Comparison of ENCODE assay signal across 18 cellular contexts in genomic region chr2:205770557-205770956, GRCh38.
DNase-seq lines count a peak whose midpoint lies in the region; ATAC-seq and TF ChIP-seq lines count a peak whose summit lies in the region.
"Had no signal": no experiment of that assay in that cellular context is flagged by ENCODE, and none has a peak within 500 bp of the region (broad histone marks: within the 10 kb centered on the region; RNA-seq: fewer than 3 reads in every experiment).

No MANE protein-coding gene starts in this region.

- no peaks in the 10 kb centered on the region for H3K9me2 ChIP-seq in MM.1S (replicated peaks; ENCODE audit: insufficient read depth, low read length)

- peaks cover 7% of the 10 kb centered on the region; the same call in 1 of the 2 replicates for H3F3A ChIP-seq in MM.1S (ENCODE audit: insufficient read depth, low read length)

- H3K27me3 Mint-ChIP-seq in type B pancreatic cell: no peaks in the 10 kb centered on the region

- H3K9me3 Mint-ChIP-seq in type B pancreatic cell: no peaks in the 10 kb centered on the region
- H3K9me3 Mint-ChIP-seq: activated naive CD4-positive, alpha-beta T cell treated with anti-CD3 and anti-CD28 coated beads, Interleukin-2, amount 50 U/mL, for 72 hours; naive thymus-derived CD8-positive, alpha-beta T cell; stimulated activated effector memory CD8-positive, alpha-beta T cell treated with anti-CD3 and anti-CD28 coated beads, Interleukin-12 subunit alpha, Interleukin-12 subunit beta, amount 100 ng/mL, for 72 hours; T-cell had no signal

- no peak overlapping the region for H3K9ac ChIP-seq in MM.1S (ENCODE audit: low read length)

- H3K4me1 ChIP-seq in MM.1S (ENCODE audit: low read length) (peaks cover 14% of the 10 kb centered on the region), esophagus (ENCODE audit: control insufficient read depth in 2 of 2, insufficient read depth in 2 of 2, low read length in 1 of 2) (no peaks in the 10 kb centered on the region), mesodermal cell (ENCODE audit: control insufficient read depth, insufficient read depth, low read length, poor library complexity, severe bottlenecking) (peaks cover 32% of the 10 kb centered on the region)
- H3K4me1 ChIP-seq: testis had no signal

- WGBS in esophagus, 2 donors: 73 to 84% methylated on average over 7 of the region's 7 CpGs
- 66 to 94% methylated on average over 3 to 4 of the region's 7 CpGs for WGBS in mesodermal cell (ENCODE audit: insufficient coverage in 2 of 2), 2 experiments

- DNase-seq in MM.1S: no peak
- DNase-seq in type B pancreatic cell (ENCODE audit: extremely low spot score, unreplicated experiment): no peak
- no peak for DNase-seq in activated CD8-positive, alpha-beta memory T cell treated with anti-CD3 and anti-CD28 coated beads, Interleukin-2, amount 50 U/mL, for 4 hours
- no peak for DNase-seq in NCI-H187 (lab: John Stamatoyannopoulos, UW)
- DNase-seq: effector memory CD4-positive, alpha-beta T cell; naive thymus-derived CD8-positive, alpha-beta T cell; NCI-H1436; PC-9; SIG-M5; T-cell; testis had no signal

- no peak overlapping the region for H3K4me3 ChIP-seq in MM.1S (ENCODE audit: low read length)
- no peak overlapping the region for H3K4me3 ChIP-seq in esophagus (ENCODE audit: low read depth in 1 of 2, low read length in 2 of 2)
- H3K4me3 ChIP-seq in mesodermal cell (ENCODE audit: extremely low read depth, insufficient read depth, low read length, poor library complexity, severe bottlenecking): no peak overlapping the region
- H3K4me3 ChIP-seq: lung, PC-9, testis had no signal

- H3K4me1 Mint-ChIP-seq in type B pancreatic cell (ENCODE audit: unreplicated experiment): peaks cover 38% of the 10 kb centered on the region
- H3K4me1 Mint-ChIP-seq: stimulated activated effector memory CD8-positive, alpha-beta T cell treated with anti-CD3 and anti-CD28 coated beads, Interleukin-12 subunit alpha, Interleukin-12 subunit beta, amount 100 ng/mL, for 72 hours had no signal

- H3K79me2 ChIP-seq in MM.1S (ENCODE audit: low read length): no peaks in the 10 kb centered on the region

- peaks cover 15% of the 10 kb centered on the region for H3K36me3 Mint-ChIP-seq in type B pancreatic cell
- H3K36me3 Mint-ChIP-seq: activated naive CD4-positive, alpha-beta T cell treated with anti-CD3 and anti-CD28 coated beads, Interleukin-2, amount 50 U/mL, for 72 hours; naive thymus-derived CD8-positive, alpha-beta T cell; stimulated activated effector memory CD8-positive, alpha-beta T cell treated with anti-CD3 and anti-CD28 coated beads, Interleukin-12 subunit alpha, Interleukin-12 subunit beta, amount 100 ng/mL, for 72 hours; T-cell had no signal

- no peak overlapping the region for H3K4me3 Mint-ChIP-seq in type B pancreatic cell
- H3K4me3 Mint-ChIP-seq: naive thymus-derived CD8-positive, alpha-beta T cell; stimulated activated effector memory CD8-positive, alpha-beta T cell treated with anti-CD3 and anti-CD28 coated beads, Interleukin-12 subunit alpha, Interleukin-12 subunit beta, amount 100 ng/mL, for 72 hours; T-cell had no signal

- TF ChIP-seq CTCF in MM.1S (IDR thresholded peaks at IDR 0.05; ENCODE audit: low read length) (no peak), type B pancreatic cell (conservative IDR thresholded peaks at IDR 0.05) (no peak)

- H3K9me3 ChIP-seq in MM.1S (replicated peaks; ENCODE audit: insufficient read depth, low read length): no peaks in the 10 kb centered on the region
- no peaks in the 10 kb centered on the region for H3K9me3 ChIP-seq in esophagus (ENCODE audit: control insufficient read depth in 2 of 2, insufficient read depth in 1 of 2, low read depth in 1 of 2, low read length in 1 of 2)
- no peaks in the 10 kb centered on the region for H3K9me3 ChIP-seq in mesodermal cell (ENCODE audit: control insufficient read depth, low read length)
- H3K9me3 ChIP-seq: testis had no signal

- no peak for ATAC-seq in HG02870 (IDR thresholded peaks at IDR 0.05; ENCODE audit: unreplicated experiment)
- ATAC-seq: HCT116; naive thymus-derived CD8-positive, alpha-beta T cell; stimulated activated effector memory CD8-positive, alpha-beta T cell treated with anti-CD3 and anti-CD28 coated beads, Interleukin-12 subunit alpha, Interleukin-12 subunit beta, amount 100 ng/mL, for 72 hours; T-cell had no signal

- H3K27me3 ChIP-seq in MM.1S (replicated peaks; ENCODE audit: insufficient read depth, low read length): no peaks in the 10 kb centered on the region
- H3K27me3 ChIP-seq in esophagus (ENCODE audit: control insufficient read depth in 1 of 2, insufficient read depth in 2 of 2, low read length in 2 of 2): no peaks in the 10 kb centered on the region
- H3K27me3 ChIP-seq: testis had no signal

- no peak overlapping the region for H2AFZ ChIP-seq in MM.1S (ENCODE audit: low read length)
- H2AFZ ChIP-seq: PC-9 had no signal

- peak overlapping the region; percentile 75 for H3K27ac Mint-ChIP-seq in type B pancreatic cell
- H3K27ac Mint-ChIP-seq: activated naive CD4-positive, alpha-beta T cell treated with anti-CD3 and anti-CD28 coated beads, Interleukin-2, amount 50 U/mL, for 72 hours; stimulated activated effector memory CD8-positive, alpha-beta T cell treated with anti-CD3 and anti-CD28 coated beads, Interleukin-12 subunit alpha, Interleukin-12 subunit beta, amount 100 ng/mL, for 72 hours; T-cell had no signal

- H4K20me1 ChIP-seq in MM.1S (ENCODE audit: insufficient read depth, low read length): no peaks in the 10 kb centered on the region

- H3K36me3 ChIP-seq in MM.1S (replicated peaks; ENCODE audit: insufficient read depth, low read length) (no peaks in the 10 kb centered on the region), esophagus (ENCODE audit: control insufficient read depth in 2 of 2, insufficient read depth in 2 of 2, low read length in 1 of 2) (no peaks in the 10 kb centered on the region), mesodermal cell (ENCODE audit: control insufficient read depth, insufficient read depth, low read length) (peaks cover 43% of the 10 kb centered on the region)

- peak overlapping the region; percentile 40; the same call in 1 of the 2 replicates for H3K4me2 ChIP-seq in MM.1S (ENCODE audit: low read depth, low read length)
- H3K4me2 ChIP-seq: PC-9 had no signal

- H3K27ac ChIP-seq in MM.1S (ENCODE audit: low read length) (no peak overlapping the region), esophagus (ENCODE audit: low read depth in 2 of 2, low read length in 1 of 2) (peak overlapping the region; percentile 15 to 53), mesodermal cell (ENCODE audit: low read depth, low read length, severe bottlenecking) (peak overlapping the region; percentile 11)
- H3K27ac ChIP-seq: PC-9, testis had no signal
